8 cellular contexts compared by ENCODE assay signal in genomic region chr21:45974073-45975016, GRCh38. TPM values are rescaled to one million over a fixed set of nuclear protein-coding genes. Genes with fewer than 3 reads are reported as not detected.
A peak's percentile ranks its signal among the peaks of the same experiment; 100 is the strongest.
DNase-seq lines count a peak whose midpoint lies in the region; ATAC-seq, FAIRE-seq and TF ChIP-seq lines count a peak whose summit lies in the region.

No MANE protein-coding gene starts in this region.

- no TSS peak for BruUV-seq in OCI-LY7 (replicated peaks; lab: Mats Ljungman, UMichigan)

- H3K9me3 Mint-ChIP-seq in effector memory CD8-positive, alpha-beta T cell, result no peaks in the 10 kb centered on the region

- no peak for TF ChIP-seq POLR2A in A549 (IDR thresholded peaks at IDR 0.05; ENCODE audit: low read length)
- no peak for TF ChIP-seq POLR2A in GM12891 (IDR thresholded peaks at IDR 0.05; ENCODE audit: low read depth, low read length)
- no peak for TF ChIP-seq POLR2A in transverse colon (IDR thresholded peaks at IDR 0.05)

- no peaks in the 10 kb centered on the region for H4K20me1 ChIP-seq in OCI-LY7 (ENCODE audit: insufficient read depth, low read length)

- DNase-seq in A549 (ENCODE audit: low read depth in 1 of 2, low spot score in 1 of 2), result no peak
- DNase-seq in GM12891 (ENCODE audit: insufficient read length, low spot score), result peak; percentile 32
- no peak for DNase-seq in effector memory CD8-positive, alpha-beta T cell
- peak; percentile 17 for DNase-seq in medulla oblongata (ENCODE audit: extremely low spot score)
- peak; percentile 31 for DNase-seq in transverse colon
- DNase-seq in OCI-LY7 (ENCODE audit: low spot score), result no peak
- DNase-seq in KG1 (lab: John Stamatoyannopoulos, UW), result no peak

- H3K4me3 ChIP-seq in A549, result peak overlapping the region; percentile 34; the same call in 2 of the 3 replicates
- H3K4me3 ChIP-seq in transverse colon, result peak overlapping the region; percentile 12 to 57 (median 35)
- H3K4me3 ChIP-seq in OCI-LY7 (ENCODE audit: low read depth, low read length, poor library complexity, severe bottlenecking), result no peak overlapping the region

- peaks cover 14 to 32% of the 10 kb centered on the region in 2 donors for H3K27me3 Mint-ChIP-seq in effector memory CD8-positive, alpha-beta T cell

- no peaks in the 10 kb centered on the region for H3K79me2 ChIP-seq in OCI-LY7 (ENCODE audit: insufficient read depth, low read depth, low read length)

- peaks cover 13 to 18% of the 10 kb centered on the region in 2 donors for H3K4me1 Mint-ChIP-seq in effector memory CD8-positive, alpha-beta T cell (ENCODE audit: low read depth in 2 of 2)

- H3K27ac Mint-ChIP-seq in effector memory CD8-positive, alpha-beta T cell, result peak overlapping the region; percentile 31 to 83

- TF ChIP-seq CTCF in A549 (IDR thresholded peaks at IDR 0.05) (no peak), transverse colon (IDR thresholded peaks at IDR 0.05) (no peak), OCI-LY7 (conservative IDR thresholded peaks at IDR 0.05; ENCODE audit: low read length) (no peak)

- H3K27ac ChIP-seq in A549 (peak overlapping the region; percentile 14 to 71; a peak in 3 of 6 replicates), transverse colon (peak overlapping the region; percentile 87 to 96 (median 90)), OCI-LY7 (ENCODE audit: low read depth, low read length, poor library complexity, severe bottlenecking) (no peak overlapping the region)

- CTCF ChIA-PET in A549 (lab: Yijun Ruan, JAX), result interaction anchor here (0.7 to 1.9 kb wide), 16 partner anchors 20 to 1099 kb away, joined by 3 to 13 read pairs (median 3); no protein-coding TSS in a partner anchor
- CTCF ChIA-PET in OCI-LY7 (lab: Charles Lee; ENCODE audit: unreplicated experiment), result no interaction called here

- no peak overlapping the region for H2AFZ ChIP-seq in OCI-LY7 (ENCODE audit: low read length)

- H3K36me3 ChIP-seq in transverse colon, result no peaks in the 10 kb centered on the region
- no peaks in the 10 kb centered on the region for H3K36me3 ChIP-seq in OCI-LY7 (ENCODE audit: insufficient read depth, low read length)

- TF ChIP-seq EP300 in A549 (IDR thresholded peaks at IDR 0.05) (no peak), transverse colon (IDR thresholded peaks at IDR 0.05; ENCODE audit: low read depth) (no peak)

- POLR2A ChIA-PET in A549 (lab: Yijun Ruan, JAX), result interaction anchor here (0.6 to 0.7 kb wide), 3 partner anchors 9 to 243 kb away, joined by 4 to 15 read pairs (median 7); no protein-coding TSS in a partner anchor
- POLR2A ChIA-PET in OCI-LY7 (lab: Charles Lee), result no interaction called here

- no peak for ATAC-seq in A549
- peak; percentile 2 for ATAC-seq in SK-N-SH treated with all-trans-retinoic acid at 6 μM for 48 hours
- ATAC-seq in effector memory CD8-positive, alpha-beta T cell (replicated peaks), result peak; percentile 43

- intact Hi-C loops in transverse colon (cut with DNase I; ENCODE audit: low total_unique reads) (loop anchor here (5.0 to 10.0 kb wide), 2 partner anchors 50 to 138 kb away; no protein-coding TSS in a partner anchor), OCI-LY7 (cut with micrococcal nuclease; ENCODE audit: unreplicated experiment) (no loop called here)

- no peaks in the 10 kb centered on the region for H3K9me2 ChIP-seq in OCI-LY7 (ENCODE audit: insufficient read depth, low read length)

- peaks cover 4% of the 10 kb centered on the region for H3K36me3 Mint-ChIP-seq in effector memory CD8-positive, alpha-beta T cell (ENCODE audit: insufficient read depth)

- TF ChIP-seq RAD21 in A549 (conservative IDR thresholded peaks at IDR 0.05 in 1 of 2, IDR thresholded peaks at IDR 0.05 in 1 of 2), result no peak

- whole genome bisulfite sequencing in A549 (ENCODE audit: missing lambda C conversion rate), result 76% methylated on average over 35 of the region's 59 CpGs
- WGBS in transverse colon (ENCODE audit: low coverage in 1 of 2), 2 donors, result 1% methylated on average over 54 of the region's 59 CpGs; no CpG with 5 or more reads in 1 of the 2 donors

- H3K4me3 Mint-ChIP-seq in effector memory CD8-positive, alpha-beta T cell, result peak overlapping the region; percentile 86 to 93

- H3K4me1 ChIP-seq in A549, result peaks cover 6% of the 10 kb centered on the region; the same call in 1 of the 3 replicates
- peaks cover 45 to 73% (median 49%) of the 10 kb centered on the region in 4 donors for H3K4me1 ChIP-seq in transverse colon
- no peaks in the 10 kb centered on the region for H3K4me1 ChIP-seq in OCI-LY7 (ENCODE audit: insufficient read depth, low read length, poor library complexity, severe bottlenecking)

- FAIRE-seq in A549 (lab: Jason Lieb, UNC) (no peak), GM12891 (lab: Jason Lieb, UNC) (no peak)

- H3K4me2 ChIP-seq in A549 (peak overlapping the region; percentile 68), OCI-LY7 (ENCODE audit: low read length) (no peak overlapping the region)

- H3K27me3 ChIP-seq in transverse colon, result peaks cover 64% of the 10 kb centered on the region

- in situ Hi-C loops in transverse colon (cut with MboI; ENCODE audit: low pct_ligation_motif_present in 1 of 4, low pct_unique_long_range_greater_than_20kb in 1 of 4, low sequenced_read_pairs in 3 of 4), result loop anchor here in 1 of 4 donors (25.0 kb wide), 1 partner anchor 138 kb away; no protein-coding TSS in a partner anchor

- no peaks in the 10 kb centered on the region for H3K9me3 ChIP-seq in A549
- H3K9me3 ChIP-seq in transverse colon, result no peaks in the 10 kb centered on the region
- H3K9me3 ChIP-seq in OCI-LY7 (ENCODE audit: low read length), result no peaks in the 10 kb centered on the region

TF ChIP-seq in A549, 52 proteins besides CTCF, POLR2A, EP300 and RAD21 (continues in another document):
- no peak for TF ChIP-seq SMC3 (IDR thresholded peaks at IDR 0.05)
- no peak for TF ChIP-seq MAZ (IDR thresholded peaks at IDR 0.05; ENCODE audit: borderline replicate concordance, low read depth, low read length)
- TF ChIP-seq, protein P1, sequence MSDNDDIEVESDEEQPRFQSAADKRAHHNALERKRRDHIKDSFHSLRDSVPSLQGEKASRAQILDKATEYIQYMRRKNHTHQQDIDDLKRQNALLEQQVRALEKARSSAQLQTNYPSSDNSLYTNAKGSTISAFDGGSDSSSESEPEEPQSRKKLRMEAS (IDR thresholded peaks at IDR 0.05), result no peak
- TF ChIP-seq EHF (CRISPR knock-in tag; IDR thresholded peaks at IDR 0.05), result no peak
- TF ChIP-seq NFE2L2 (conservative IDR thresholded peaks at IDR 0.05; ENCODE audit: low read length), result no peak
- TF ChIP-seq PHF8 (IDR thresholded peaks at IDR 0.05; ENCODE audit: borderline replicate concordance, low read depth), result no peak

TF ChIP-seq in GM12891, 5 proteins besides CTCF, POLR2A, EP300 and RAD21:
- no peak for TF ChIP-seq POU2F2 (IDR thresholded peaks at IDR 0.05; ENCODE audit: low read depth, low read length)
- no peak for TF ChIP-seq POLR2AphosphoS5 (IDR thresholded peaks at IDR 0.05; ENCODE audit: low read depth, low read length)
- no peak for TF ChIP-seq PAX5 (IDR thresholded peaks at IDR 0.05; ENCODE audit: insufficient read depth, low read length, severe bottlenecking)
- no peak for TF ChIP-seq TAF1 (IDR thresholded peaks at IDR 0.05; ENCODE audit: low read depth, low read length)
- TF ChIP-seq SPI1 (IDR thresholded peaks at IDR 0.05; ENCODE audit: low read depth, low read length), result no peak

TF ChIP-seq in SK-N-SH treated with all-trans-retinoic acid at 6 μM for 48 hours, 23 proteins besides CTCF, POLR2A, EP300 and RAD21 (continues in another document):
- TF ChIP-seq, protein P2, sequence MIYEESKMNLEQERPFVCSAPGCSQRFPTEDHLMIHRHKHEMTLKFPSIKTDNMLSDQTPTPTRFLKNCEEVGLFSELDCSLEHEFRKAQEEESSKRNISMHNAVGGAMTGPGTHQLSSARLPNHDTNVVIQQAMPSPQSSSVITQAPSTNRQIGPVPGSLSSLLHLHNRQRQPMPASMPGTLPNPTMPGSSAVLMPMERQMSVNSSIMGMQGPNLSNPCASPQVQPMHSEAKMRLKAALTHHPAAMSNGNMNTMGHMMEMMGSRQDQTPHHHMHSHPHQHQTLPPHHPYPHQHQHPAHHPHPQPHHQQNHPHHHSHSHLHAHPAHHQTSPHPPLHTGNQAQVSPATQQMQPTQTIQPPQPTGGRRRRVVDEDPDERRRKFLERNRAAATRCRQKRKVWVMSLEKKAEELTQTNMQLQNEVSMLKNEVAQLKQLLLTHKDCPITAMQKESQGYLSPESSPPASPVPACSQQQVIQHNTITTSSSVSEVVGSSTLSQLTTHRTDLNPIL (CRISPR knock-in tag; IDR thresholded peaks at IDR 0.05; ENCODE audit: low read depth), result no peak
- TF ChIP-seq GLIS3 (CRISPR knock-in tag; IDR thresholded peaks at IDR 0.05), result no peak
- TF ChIP-seq SNAI2 (CRISPR knock-in tag; IDR thresholded peaks at IDR 0.05), result no peak
- no peak for TF ChIP-seq ESRRG (CRISPR knock-in tag; IDR thresholded peaks at IDR 0.05)
- TF ChIP-seq PATZ1 (CRISPR knock-in tag; IDR thresholded peaks at IDR 0.05; ENCODE audit: borderline replicate concordance), result no peak
- no peak for TF ChIP-seq TOX (CRISPR knock-in tag; IDR thresholded peaks at IDR 0.05; ENCODE audit: borderline replicate concordance)
- no peak for TF ChIP-seq ZNF565 (CRISPR knock-in tag; conservative IDR thresholded peaks at IDR 0.05; ENCODE audit: low read depth)
- TF ChIP-seq ZNF70 (CRISPR knock-in tag; IDR thresholded peaks at IDR 0.05), result no peak
- TF ChIP-seq ZC3H10 (CRISPR knock-in tag; IDR thresholded peaks at IDR 0.05), result no peak
- TF ChIP-seq ZNF8 (CRISPR knock-in tag; IDR thresholded peaks at IDR 0.05), result no peak

RNA-seq across cellular contexts. Expression of gene COL6A1, which starts 7.2 kb away (rescaled TPM):
- polyA plus RNA-seq in A549 (2011; rRNA removed) (3.3 and 3.9 TPM in 2 replicates), A549 (2017; fragmentation: RNase III; extraction: RNeasy Plus Mini Kit Qiagen cat#74134 plus additional on column Dnase treatment) (18.3 to 21.3 TPM (median 19.5 TPM) in 3 replicates)
- polyA plus RNA-seq in A549 (2012; cell fraction: cytosol; rRNA removed), result 10.2 and 19.1 TPM in 2 replicates
- polyA plus RNA-seq in A549 (2012; cell fraction: nucleus; rRNA removed), result 67.7 and 119 TPM in 2 replicates
- polyA minus RNA-seq in A549 (2011; rRNA and poly(A)+ RNA removed), result 4.0 and 5.0 TPM in 2 replicates
- 3.0 TPM for polyA plus RNA-seq in GM12891 (2012; ENCODE audit: low read depth, missing spikeins)
- total RNA-seq in transverse colon (100 to 1,000 TPM; 166 to 580 (median 346) TPM), OCI-LY7 (2022) (not detected in 2 replicates)
- not detected in 2 replicates for total RNA-seq in OCI-LY7 (2014; rRNA removed; shearing (Covaris generic))

Comparison
In these comparisons a context has a peak if more than half of its experiments do, and no peak if none do; other contexts are left out.
1. ATAC-seq: peak in SK-N-SH treated with all-trans-retinoic acid at 6 μM for 48 hours (single experiment) and effector memory CD8-positive, alpha-beta T cell (single experiment); none in A549 (0 of 2).
2. DNase-seq: peak in GM12891 (single experiment), medulla oblongata (single experiment) and transverse colon (single experiment); none in A549 (0 of 2), effector memory CD8-positive, alpha-beta T cell (0 of 3), OCI-LY7 (single experiment) and KG1 (single experiment).
3. RNA of gene COL6A1, which starts 7.2 kb away (total RNA-seq): 166 to 580 TPM in transverse colon; not detected in OCI-LY7; every median in the first group is over 100 times any median in the second.